ENCODE assay signal across 8 cellular contexts in genomic region chr19:18479964-18480723, GRCh38. TPM values are rescaled to one million over a fixed set of nuclear protein-coding genes. Genes with fewer than 3 reads are reported as not detected.
DNase-seq lines count a peak whose midpoint lies in the region; ATAC-seq and TF ChIP-seq lines count a peak whose summit lies in the region.

No MANE protein-coding gene starts in this region.

- peaks cover 37% of the 10 kb centered on the region for H3F3A ChIP-seq in PC-9 (ENCODE audit: insufficient read depth, low read depth)

- ATAC-seq in GM21526 (IDR thresholded peaks at IDR 0.05; ENCODE audit: low FRiP score, unreplicated experiment): no peak
- ATAC-seq in HG03442 (IDR thresholded peaks at IDR 0.05; ENCODE audit: unreplicated experiment): no peak

- H3K27me3 ChIP-seq in SJSA1 (replicated peaks): no peaks in the 10 kb centered on the region
- no peaks in the 10 kb centered on the region for H3K27me3 ChIP-seq in prostate gland (replicated peaks; ENCODE audit: insufficient read depth)
- H3K27me3 ChIP-seq in PC-9 (ENCODE audit: insufficient read depth, low read depth): no peaks in the 10 kb centered on the region

- H3K4me1 ChIP-seq in SJSA1 (replicated peaks): peaks cover 38% of the 10 kb centered on the region
- no peaks in the 10 kb centered on the region for H3K4me1 ChIP-seq in prostate gland (replicated peaks)
- H3K4me1 ChIP-seq in PC-9 (replicated peaks; ENCODE audit: insufficient read depth): peaks cover 22% of the 10 kb centered on the region

- H3K9me3 ChIP-seq in SJSA1 (replicated peaks) (no peaks in the 10 kb centered on the region), prostate gland (no peaks in the 10 kb centered on the region), PC-9 (ENCODE audit: insufficient read depth, low read depth) (no peaks in the 10 kb centered on the region)

- no peak overlapping the region for H2AFZ ChIP-seq in PC-9

- H3K27ac ChIP-seq in SJSA1 (peak overlapping the region; percentile 52), prostate gland (peak overlapping the region; percentile 57 to 58), PC-9 (no peak overlapping the region)

- WGBS in prostate gland: 35% methylated on average over 16 of the region's 16 CpGs

- CTCF ChIA-PET in PC-9 (lab: Charles Lee): interaction anchor here (1.1 kb wide), 1 partner anchor 13 kb away, joined by 4 read pairs; no protein-coding TSS in a partner anchor

- H3K4me3 ChIP-seq in SJSA1 (no peak overlapping the region), fibroblast of mammary gland (ENCODE audit: control insufficient read depth, low read depth, low read length) (no peak overlapping the region), prostate gland (no peak overlapping the region), PC-9 (no peak overlapping the region)

- intact Hi-C loops in prostate gland (cut with DNase I) (no loop called here), PC-9 (cut with micrococcal nuclease; ENCODE audit: unreplicated experiment) (loop anchor here (10.0 kb wide), 1 partner anchor 435 kb away; the partner anchor contains the start of genes COPE and DDX49)

- no peak overlapping the region for H3K4me2 ChIP-seq in PC-9

- H4K20me1 ChIP-seq in PC-9 (ENCODE audit: insufficient read depth): peaks cover 37% of the 10 kb centered on the region

- no TSS peak for BruUV-seq in PC-9 (replicated peaks; lab: Mats Ljungman, UMichigan)

- no peak for TF ChIP-seq POLR2A in prostate gland (IDR thresholded peaks at IDR 0.05)

- peaks cover 2% of the 10 kb centered on the region; the same call in 1 of the 2 replicates for H3K36me3 ChIP-seq in SJSA1
- H3K36me3 ChIP-seq in prostate gland: no peaks in the 10 kb centered on the region
- no peaks in the 10 kb centered on the region for H3K36me3 ChIP-seq in PC-9 (ENCODE audit: low read depth)

- H3K79me2 ChIP-seq in PC-9 (ENCODE audit: low read depth): peaks cover 94% of the 10 kb centered on the region

- no peaks in the 10 kb centered on the region for H3K9me2 ChIP-seq in PC-9 (ENCODE audit: insufficient read depth)

- POLR2A ChIA-PET in PC-9 (lab: Charles Lee; ENCODE audit: unreplicated experiment): no interaction called here

- no peak for TF ChIP-seq CTCF in fibroblast of mammary gland (conservative IDR thresholded peaks at IDR 0.05; ENCODE audit: control insufficient read depth, insufficient read depth, low read depth, low read length)
- TF ChIP-seq CTCF in prostate gland (IDR thresholded peaks at IDR 0.05): no peak
- no peak for TF ChIP-seq CTCF in PC-9 (conservative IDR thresholded peaks at IDR 0.05)

- DNase-seq in HCEC 1CT (peak; percentile 53), SJSA1 (ENCODE audit: low read depth in 1 of 2, low spot score in 2 of 2) (peak; percentile 79 to 81), fibroblast of mammary gland (ENCODE audit: low read depth) (peak; percentile 71), prostate gland (ENCODE audit: low spot score) (no peak), NCI-H226 (no peak), PC-9 (no peak)

RNA-seq across cellular contexts. Expression of gene ELL, which starts 41.7 kb away (rescaled TPM):
- 14.3 and 14.8 TPM in 2 replicates for total RNA-seq in SJSA1 (2014; rRNA removed; shearing (Covaris generic))
- total RNA-seq in prostate gland (10 to 100 TPM; 10.7 to 44.4 TPM), PC-9 (2021) (12.9 and 14.6 TPM in 2 replicates)

RNA-seq across cellular contexts. Expression of gene ISYNA1, which starts 42.2 kb away (rescaled TPM):
- 2.0 and 5.4 TPM in 2 replicates for total RNA-seq in SJSA1 (2014; rRNA removed; shearing (Covaris generic))
- total RNA-seq in prostate gland: 100 to 1,000 TPM in 1 of 2 donors, 10 to 100 TPM in 1; 71.6 to 690 TPM
- 129 and 142 TPM in 2 replicates for total RNA-seq in PC-9 (2021)

Comparison
In these comparisons a context has a peak if more than half of its experiments do, and no peak if none do; other contexts are left out.
1. DNase-seq: peak in HCEC 1CT (single experiment), SJSA1 (2 of 2) and fibroblast of mammary gland (single experiment); none in prostate gland (single experiment), NCI-H226 (single experiment) and PC-9 (0 of 2).
2. RNA of gene ISYNA1, which starts 42.2 kb away (total RNA-seq): 71.6 to 690 TPM in prostate gland and 129 to 142 TPM in PC-9; 2.0 to 5.4 TPM in SJSA1; every median in the first group is over 10 times any median in the second.